In genomic region chr18:59358611-59359575, GRCh38 we compare ENCODE assay signal across 8 cellular contexts. TPM values are rescaled to one million over a fixed set of nuclear protein-coding genes. Genes with fewer than 3 reads are reported as not detected.
DNase-seq lines count a peak whose midpoint lies in the region; ATAC-seq, FAIRE-seq and TF ChIP-seq lines count a peak whose summit lies in the region.

Gene LMAN1, minus strand, starts transcription at chr18:59359265. Its CDS starts 21 bp downstream, at chr18:59359244.

- H3K36me3 ChIP-seq in pancreas, result peaks cover 0 to 15% (median 3%) of the 10 kb centered on the region in 3 donors
- peaks cover 4 to 10% of the 10 kb centered on the region in 2 donors for H3K36me3 ChIP-seq in thyroid gland

- H3K27me3 Mint-ChIP-seq in activated naive CD8-positive, alpha-beta T cell treated with anti-CD3 and anti-CD28 coated beads, Interleukin-2, amount 50 U/mL, for 24 hours, result no peaks in the 10 kb centered on the region

- H3K27me3 ChIP-seq in pancreas (no peaks in the 10 kb centered on the region), thyroid gland (no peaks in the 10 kb centered on the region)

- H3K9me3 ChIP-seq in pancreas (no peaks in the 10 kb centered on the region), thyroid gland (no peaks in the 10 kb centered on the region)

- TF ChIP-seq CTCF in pancreas (IDR thresholded peaks at IDR 0.05) (no peak), thyroid gland (IDR thresholded peaks at IDR 0.05) (no peak)

- FAIRE-seq in GM12892 (lab: Jason Lieb, UNC) (peak; percentile 94), pancreas (lab: Jason Lieb, UNC) (no peak)

- peaks cover 0 to 22% (median 6%) of the 10 kb centered on the region in 3 donors for H3K4me1 ChIP-seq in pancreas
- H3K4me1 ChIP-seq in thyroid gland, result peaks cover 10 to 17% of the 10 kb centered on the region in 2 donors

- peaks cover 30% of the 10 kb centered on the region for H3K36me3 Mint-ChIP-seq in activated naive CD8-positive, alpha-beta T cell treated with anti-CD3 and anti-CD28 coated beads, Interleukin-2, amount 50 U/mL, for 24 hours (ENCODE audit: low read depth)

- peak; percentile 94 for ATAC-seq in HG02840 (IDR thresholded peaks at IDR 0.05; ENCODE audit: low FRiP score, unreplicated experiment)
- peak; percentile 94 for ATAC-seq in activated naive CD8-positive, alpha-beta T cell treated with anti-CD3 and anti-CD28 coated beads, Interleukin-2, amount 50 U/mL, for 24 hours
- ATAC-seq in Right ventricle myocardium superior (ENCODE audit: poor library complexity), result peak; percentile 100
- ATAC-seq in pancreas, result peak; percentile 94 to 98 (median 96)

- no peaks in the 10 kb centered on the region for H3K9me3 Mint-ChIP-seq in activated naive CD8-positive, alpha-beta T cell treated with anti-CD3 and anti-CD28 coated beads, Interleukin-2, amount 50 U/mL, for 24 hours

- peak within 1 kb of the TSS; percentile 100 for H3K27ac Mint-ChIP-seq in activated naive CD8-positive, alpha-beta T cell treated with anti-CD3 and anti-CD28 coated beads, Interleukin-2, amount 50 U/mL, for 24 hours

- H3K4me3 Mint-ChIP-seq in activated naive CD8-positive, alpha-beta T cell treated with anti-CD3 and anti-CD28 coated beads, Interleukin-2, amount 50 U/mL, for 24 hours, result peak within 1 kb of the TSS; percentile 100

- DNase-seq in GM12892 (ENCODE audit: insufficient read length) (peak; percentile 89), NCI-H1436 (lab: John Stamatoyannopoulos, UW) (peak; percentile 93), SW480 (ENCODE audit: low spot score) (peak; percentile 79), Right ventricle myocardium superior (peak; percentile 98), pancreas (peak; percentile 95 to 99 (median 97)), thyroid gland (peak; percentile 97 to 98)
- DNase-seq in activated naive CD8-positive, alpha-beta T cell treated with anti-CD3 and anti-CD28 coated beads, Interleukin-2, amount 50 U/mL, for 24 hours, result peak; percentile 97

- WGBS in pancreas, 2 donors, result 0% methylated on average over 45 to 78 of the region's 78 CpGs
- WGBS in thyroid gland, 2 donors, result 0% methylated on average over 42 to 43 of the region's 78 CpGs

- intact Hi-C loops in Right ventricle myocardium superior (cut with DNase I) (no loop called here), pancreas (cut with DNase I) (no loop called here), thyroid gland (cut with DNase I) (no loop called here)

- peaks cover 30% of the 10 kb centered on the region for H3K4me1 Mint-ChIP-seq in activated naive CD8-positive, alpha-beta T cell treated with anti-CD3 and anti-CD28 coated beads, Interleukin-2, amount 50 U/mL, for 24 hours

- TF ChIP-seq POLR2A in GM12892 (IDR thresholded peaks at IDR 0.05; ENCODE audit: low read depth, low read length) (peak; percentile 88), thyroid gland (IDR thresholded peaks at IDR 0.05) (peak in 1 of 2 donors; percentile 65)

- H3K27ac ChIP-seq in pancreas (peak within 1 kb of the TSS; percentile 86 to 98 (median 94)), thyroid gland (peak within 1 kb of the TSS; percentile 78 to 96 (median 89))

- H3K4me3 ChIP-seq in pancreas, result peak within 1 kb of the TSS; percentile 69 to 94 (median 92)
- peak within 1 kb of the TSS; percentile 75 to 97 (median 88) for H3K4me3 ChIP-seq in thyroid gland (replicated peaks in 1 of 3)

RNA-seq across cellular contexts. Expression of gene LMAN1, which starts in this region (rescaled TPM):
- polyA plus RNA-seq in GM12892 (2012; ENCODE audit: missing spikeins), result 66.2 TPM
- total RNA-seq in Right ventricle myocardium superior (48.1 TPM), pancreas (10 to 100 TPM; 50.7 to 75.2 (median 66.4) TPM), thyroid gland (100 to 1,000 TPM; 122 to 198 (median 170) TPM)
- polyA plus RNA-seq in pancreas, result 10 to 100 TPM; 15.9 to 38.9 TPM

Comparison
In these comparisons a context has a peak if more than half of its experiments do, and no peak if none do; other contexts are left out.
1. Peak in every context shown above with its lines: DNase-seq, ATAC-seq, H3K4me3 ChIP-seq and H3K27ac ChIP-seq.